ENCODE assay signal across 18 cellular contexts in genomic region chr17:58387834-58388233, GRCh38. TPM values are rescaled to one million over a fixed set of nuclear protein-coding genes. Genes with fewer than 3 reads are reported as not detected.
A peak's percentile ranks its signal among the peaks of the same experiment; 100 is the strongest.
DNase-seq lines count a peak whose midpoint lies in the region; ATAC-seq and TF ChIP-seq lines count a peak whose summit lies in the region.
"Had no signal": no experiment of that assay in that cellular context is flagged by ENCODE, and none has a peak within 500 bp of the region (broad histone marks: within the 10 kb centered on the region; RNA-seq: fewer than 3 reads in every experiment).

No MANE protein-coding gene starts in this region.

- H3K4me1 ChIP-seq in DND-41 (ENCODE audit: insufficient read depth, low read length): peaks cover 6% of the 10 kb centered on the region
- no peaks in the 10 kb centered on the region for H3K4me1 ChIP-seq in aorta (ENCODE audit: control insufficient read depth in 1 of 2, insufficient read depth in 2 of 2, low read length in 2 of 2)

- no peaks in the 10 kb centered on the region for H4K20me1 ChIP-seq in DND-41 (ENCODE audit: insufficient read depth, low read length)

- H3K27ac Mint-ChIP-seq in nephron: peak overlapping the region in 2 of 3 experiments; percentile 69 to 85
- no peak overlapping the region for H3K27ac Mint-ChIP-seq in stimulated activated naive B cell treated with anti-CD40 and anti-IgM and Interleukin-4, amounts not matched to agents 10 μg/mL and 1 μg/mL and 100 μg/mL, for 72 hours
- H3K27ac Mint-ChIP-seq: H9 had no signal

- H3K9ac ChIP-seq in DND-41 (ENCODE audit: low read depth, low read length): no peak overlapping the region

- no peak for TF ChIP-seq CTCF in DND-41 (IDR thresholded peaks at IDR 0.05; ENCODE audit: borderline replicate concordance, extremely low read depth, low read length, poor library complexity, severe bottlenecking)
- no peak for TF ChIP-seq CTCF in nephron (IDR thresholded peaks at IDR 0.05; ENCODE audit: unreplicated experiment in 3 of 3)

- no peaks in the 10 kb centered on the region for H3K9me3 ChIP-seq in DND-41 (ENCODE audit: insufficient read depth, low read length, severe bottlenecking)
- no peaks in the 10 kb centered on the region for H3K9me3 ChIP-seq in aorta (ENCODE audit: control insufficient read depth, low read length)
- H3K9me3 ChIP-seq: esophagus squamous epithelium, neutrophil had no signal

- H3K9me3 Mint-ChIP-seq in nephron: no peaks in the 10 kb centered on the region
- no peaks in the 10 kb centered on the region for H3K9me3 Mint-ChIP-seq in stimulated activated naive B cell treated with anti-CD40 and anti-IgM and Interleukin-4, amounts not matched to agents 10 μg/mL and 1 μg/mL and 100 μg/mL, for 72 hours
- H3K9me3 Mint-ChIP-seq: H9 had no signal

- intact Hi-C loops in aorta (cut with DNase I): no loop called here

- H3K4me2 ChIP-seq in DND-41 (ENCODE audit: insufficient read depth, low read length): no peak overlapping the region

- no peak overlapping the region for H3K4me3 ChIP-seq in DND-41 (ENCODE audit: low read depth in 1 of 2, low read length in 2 of 2)
- no peak overlapping the region for H3K4me3 ChIP-seq in aorta (ENCODE audit: low read length in 2 of 2)
- H3K4me3 ChIP-seq: dorsolateral prefrontal cortex, esophagus squamous epithelium had no signal

- no peak overlapping the region for H2AFZ ChIP-seq in DND-41 (ENCODE audit: low read depth, low read length)

- H3K79me2 ChIP-seq in DND-41 (ENCODE audit: insufficient read depth, low read length): no peaks in the 10 kb centered on the region

- H3K4me1 Mint-ChIP-seq in nephron: peaks cover 45% of the 10 kb centered on the region
- peaks cover 3 to 20% of the 10 kb centered on the region in 2 donors for H3K4me1 Mint-ChIP-seq in stimulated activated naive B cell treated with anti-CD40 and anti-IgM and Interleukin-4, amounts not matched to agents 10 μg/mL and 1 μg/mL and 100 μg/mL, for 72 hours

- ATAC-seq in DND-41 (ENCODE audit: insufficient read depth, low read depth) (peak; percentile 37; the same call in 1 of the 3 replicates), aorta (ENCODE audit: low FRiP score) (no peak)
- ATAC-seq in stimulated activated naive B cell treated with anti-CD40 and anti-IgM and Interleukin-4, amounts not matched to agents 10 μg/mL and 1 μg/mL and 100 μg/mL, for 72 hours (replicated peaks): no peak
- ATAC-seq: right cardiac atrium had no signal

- H3K27me3 ChIP-seq in DND-41 (ENCODE audit: insufficient read depth, low read length, poor library complexity) (peaks cover 9% of the 10 kb centered on the region), aorta (ENCODE audit: control insufficient read depth in 1 of 2, insufficient read depth in 2 of 2, low read length in 1 of 2) (no peaks in the 10 kb centered on the region)
- H3K27me3 ChIP-seq: neutrophil had no signal

- no peak overlapping the region for H3K4me3 Mint-ChIP-seq in nephron
- no peak overlapping the region for H3K4me3 Mint-ChIP-seq in stimulated activated naive B cell treated with anti-CD40 and anti-IgM and Interleukin-4, amounts not matched to agents 10 μg/mL and 1 μg/mL and 100 μg/mL, for 72 hours
- H3K4me3 Mint-ChIP-seq: H9 had no signal

- H3K36me3 ChIP-seq in DND-41 (ENCODE audit: insufficient read depth, low read length): no peaks in the 10 kb centered on the region
- no peaks in the 10 kb centered on the region for H3K36me3 ChIP-seq in aorta (ENCODE audit: control insufficient read depth in 1 of 2, insufficient read depth in 2 of 2, low read length in 1 of 2)
- H3K36me3 ChIP-seq: brain microvascular endothelial cell, esophagus squamous epithelium, neutrophil had no signal

- H3K27me3 Mint-ChIP-seq in nephron (ENCODE audit: low read depth): no peaks in the 10 kb centered on the region
- no peaks in the 10 kb centered on the region for H3K27me3 Mint-ChIP-seq in stimulated activated naive B cell treated with anti-CD40 and anti-IgM and Interleukin-4, amounts not matched to agents 10 μg/mL and 1 μg/mL and 100 μg/mL, for 72 hours

- 76 to 81% methylated on average over 1 of the region's 1 CpG for WGBS in aorta, 2 donors

- peak; percentile 35 for DNase-seq in activated CD4-positive, alpha-beta T cell treated with anti-CD3 and anti-CD28 coated beads for 48 hours
- DNase-seq in activated CD4-positive, alpha-beta T cell treated with anti-CD3 and anti-CD28 coated beads for 1 hour: no peak
- DNase-seq in DND-41: no peak
- peak; percentile 81 for DNase-seq in SW480 (ENCODE audit: low spot score)
- no peak for DNase-seq in aorta
- no peak for DNase-seq in NCI-H1092 treated with DMSO at 0.1 percent for 48 hours (lab: John Stamatoyannopoulos, UW)
- no peak for DNase-seq in stimulated activated naive B cell treated with anti-CD40 and anti-IgM and Interleukin-4, amounts not matched to agents 10 μg/mL and 1 μg/mL and 100 μg/mL, for 72 hours
- DNase-seq: activated naive CD4-positive, alpha-beta T cell treated with Interleukin-2 at 50 U/mL for 16 hours; brain microvascular endothelial cell; dorsolateral prefrontal cortex; esophagus squamous epithelium; H9; head of caudate nucleus; mesendoderm; NCI-H226; right cardiac atrium had no signal

- H3K27ac ChIP-seq in DND-41 (ENCODE audit: low read length) (no peak overlapping the region), aorta (ENCODE audit: low read depth in 1 of 2, low read length in 2 of 2) (no peak overlapping the region)
- H3K27ac ChIP-seq: brain microvascular endothelial cell, dorsolateral prefrontal cortex, neutrophil had no signal

- no peaks in the 10 kb centered on the region for H3K36me3 Mint-ChIP-seq in nephron (ENCODE audit: low read depth)
- peaks cover 8% of the 10 kb centered on the region in 2 donors for H3K36me3 Mint-ChIP-seq in stimulated activated naive B cell treated with anti-CD40 and anti-IgM and Interleukin-4, amounts not matched to agents 10 μg/mL and 1 μg/mL and 100 μg/mL, for 72 hours

RNA-seq across cellular contexts. Expression of gene RNF43, which starts 29.5 kb away (rescaled TPM):
- total RNA-seq in aorta: under 1 TPM in 1 of 2 donors, not detected in 1; 0.68 TPM
- 1 to 10 TPM in 1 of 2 donors, under 1 TPM in 1; 0.10 to 1.1 TPM for polyA plus RNA-seq in aorta

RNA-seq across cellular contexts. Expression of gene SUPT4H1, which starts 35.8 kb away (rescaled TPM):
- 10 to 100 TPM; 38.4 to 56.3 TPM for total RNA-seq in aorta
- polyA plus RNA-seq in aorta: 10 to 100 TPM; 69.1 to 78.2 TPM

RNA-seq across cellular contexts. Expression of gene TSPOAP1, which starts 59.2 kb away (rescaled TPM):
- total RNA-seq in aorta: 10 to 100 TPM in 1 of 2 donors, 1 to 10 TPM in 1; 9.0 to 21.0 TPM
- 10 to 100 TPM in 1 of 2 donors, 1 to 10 TPM in 1; 4.3 to 46.7 TPM for polyA plus RNA-seq in aorta

Comparison
In these comparisons a context has a peak if more than half of its experiments do, and no peak if none do; other contexts are left out.
1. DNase-seq: peak in activated CD4-positive, alpha-beta T cell treated with anti-CD3 and anti-CD28 coated beads for 48 hours (single experiment) and SW480 (single experiment); none in activated CD4-positive, alpha-beta T cell treated with anti-CD3 and anti-CD28 coated beads for 1 hour (single experiment), DND-41 (single experiment), aorta (0 of 2), NCI-H1092 treated with DMSO at 0.1 percent for 48 hours (single experiment) and stimulated activated naive B cell treated with anti-CD40 and anti-IgM and Interleukin-4, amounts not matched to agents 10 μg/mL and 1 μg/mL and 100 μg/mL, for 72 hours (single experiment).